ENCODE assay signal across 1 cellular context in the genomic region with DNA sequence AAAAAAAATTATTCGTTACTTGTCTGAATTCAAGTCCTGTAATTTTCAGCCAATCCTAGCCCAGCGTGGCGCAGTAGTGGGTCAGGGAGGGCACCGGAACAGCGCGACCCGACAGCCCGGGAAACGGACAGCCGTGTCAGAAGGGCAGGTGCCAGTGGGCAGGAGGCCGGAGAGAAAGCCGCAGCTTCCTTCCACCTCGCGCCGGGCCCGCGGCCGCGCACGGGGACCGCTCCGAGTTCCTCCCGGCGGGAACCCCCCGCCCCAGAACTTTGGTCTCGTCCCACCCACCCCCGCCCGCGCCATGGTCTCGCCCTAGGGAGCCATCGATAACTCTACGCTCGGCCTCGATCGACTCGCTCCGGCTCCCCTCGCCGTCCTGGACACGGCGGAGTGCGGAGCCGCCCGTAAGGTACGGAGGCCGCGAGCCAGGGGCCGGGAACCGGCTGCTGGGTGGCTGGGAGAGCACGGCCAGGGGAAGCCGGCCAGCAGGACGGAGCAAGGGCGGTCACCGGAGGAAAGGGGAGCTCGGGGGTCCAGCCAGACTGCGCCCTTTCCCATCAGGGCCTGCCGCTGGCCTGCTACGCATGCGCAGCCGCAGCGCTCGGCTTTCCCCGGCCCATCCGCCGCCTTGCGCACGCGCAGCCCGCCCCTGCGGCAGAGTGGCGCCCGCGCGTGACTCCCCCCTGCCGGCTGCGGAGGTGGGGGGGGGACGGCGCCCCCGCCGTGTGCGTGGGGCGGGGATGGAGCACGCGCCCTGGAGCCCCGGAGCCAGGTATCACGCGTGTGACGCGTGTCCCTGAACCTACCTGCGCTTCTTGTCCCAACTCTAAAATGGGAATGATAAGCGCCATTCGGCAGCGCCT.
A peak's percentile ranks its signal among the peaks of the same experiment; 100 is the strongest.
TF ChIP-seq lines count a peak whose summit lies in the region.

A gene with protein sequence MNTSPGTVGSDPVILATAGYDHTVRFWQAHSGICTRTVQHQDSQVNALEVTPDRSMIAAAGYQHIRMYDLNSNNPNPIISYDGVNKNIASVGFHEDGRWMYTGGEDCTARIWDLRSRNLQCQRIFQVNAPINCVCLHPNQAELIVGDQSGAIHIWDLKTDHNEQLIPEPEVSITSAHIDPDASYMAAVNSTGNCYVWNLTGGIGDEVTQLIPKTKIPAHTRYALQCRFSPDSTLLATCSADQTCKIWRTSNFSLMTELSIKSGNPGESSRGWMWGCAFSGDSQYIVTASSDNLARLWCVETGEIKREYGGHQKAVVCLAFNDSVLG (plus strand): TSS at position 351 of the 863 bp plus-strand sequence. CDS start 632 bp downstream, outside the sequence.

TF ChIP-seq in HepG2, 621 proteins besides CTCF, POLR2A, EP300 and RAD21 (continued from another document and continues in another):
- TF ChIP-seq, protein P1, sequence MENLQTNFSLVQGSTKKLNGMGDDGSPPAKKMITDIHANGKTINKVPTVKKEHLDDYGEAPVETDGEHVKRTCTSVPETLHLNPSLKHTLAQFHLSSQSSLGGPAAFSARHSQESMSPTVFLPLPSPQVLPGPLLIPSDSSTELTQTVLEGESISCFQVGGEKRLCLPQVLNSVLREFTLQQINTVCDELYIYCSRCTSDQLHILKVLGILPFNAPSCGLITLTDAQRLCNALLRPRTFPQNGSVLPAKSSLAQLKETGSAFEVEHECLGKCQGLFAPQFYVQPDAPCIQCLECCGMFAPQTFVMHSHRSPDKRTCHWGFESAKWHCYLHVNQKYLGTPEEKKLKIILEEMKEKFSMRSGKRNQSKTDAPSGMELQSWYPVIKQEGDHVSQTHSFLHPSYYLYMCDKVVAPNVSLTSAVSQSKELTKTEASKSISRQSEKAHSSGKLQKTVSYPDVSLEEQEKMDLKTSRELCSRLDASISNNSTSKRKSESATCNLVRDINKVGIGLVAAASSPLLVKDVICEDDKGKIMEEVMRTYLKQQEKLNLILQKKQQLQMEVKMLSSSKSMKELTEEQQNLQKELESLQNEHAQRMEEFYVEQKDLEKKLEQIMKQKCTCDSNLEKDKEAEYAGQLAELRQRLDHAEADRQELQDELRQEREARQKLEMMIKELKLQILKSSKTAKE (CRISPR knock-in tag; IDR thresholded peaks at IDR 0.05; ENCODE audit: borderline replicate concordance), result 0 out of 2 replicates have a peak, but pooled peaks have one; percentile 41
- TF ChIP-seq, protein P2, sequence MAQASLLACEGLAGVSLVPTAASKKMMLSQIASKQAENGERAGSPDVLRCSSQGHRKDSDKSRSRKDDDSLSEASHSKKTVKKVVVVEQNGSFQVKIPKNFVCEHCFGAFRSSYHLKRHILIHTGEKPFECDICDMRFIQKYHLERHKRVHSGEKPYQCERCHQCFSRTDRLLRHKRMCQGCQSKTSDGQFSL (CRISPR knock-in tag; IDR thresholded peaks at IDR 0.05), result peak; percentile 98
- TF ChIP-seq RBM39 (IDR thresholded peaks at IDR 0.05; ENCODE audit: low read depth, low read length, poor library complexity, severe bottlenecking) (no peak), ZNF772 (CRISPR knock-in tag; IDR thresholded peaks at IDR 0.05) (no peak; the same call in none of the 2 replicates), RELA (CRISPR knock-in tag; IDR thresholded peaks at IDR 0.05) (no peak), JUN (CRISPR knock-in tag; IDR thresholded peaks at IDR 0.05) (no peak), PAX8 (CRISPR knock-in tag; IDR thresholded peaks at IDR 0.05; ENCODE audit: borderline replicate concordance) (no peak), ZNF670 (CRISPR knock-in tag; IDR thresholded peaks at IDR 0.05; ENCODE audit: borderline replicate concordance) (no peak), ARID2 (CRISPR knock-in tag; IDR thresholded peaks at IDR 0.05; ENCODE audit: borderline replicate concordance) (no peak), ZNF317 (CRISPR knock-in tag; IDR thresholded peaks at IDR 0.05) (peak; percentile 64; the same call in 1 of the 2 replicates), FOXC1 (CRISPR knock-in tag; IDR thresholded peaks at IDR 0.05; ENCODE audit: borderline replicate concordance) (peak; percentile 96; the same call in 1 of the 2 replicates), HHEX (CRISPR knock-in tag; IDR thresholded peaks at IDR 0.05) (no peak), ZNF432 (CRISPR knock-in tag; IDR thresholded peaks at IDR 0.05; ENCODE audit: borderline replicate concordance) (no peak), ZNF572 (CRISPR knock-in tag; IDR thresholded peaks at IDR 0.05) (no peak), ZBTB3 (CRISPR knock-in tag; IDR thresholded peaks at IDR 0.05; ENCODE audit: borderline replicate concordance, low read depth) (no peak), SP2 (CRISPR knock-in tag; IDR thresholded peaks at IDR 0.05) (no peak), RBAK (CRISPR knock-in tag; IDR thresholded peaks at IDR 0.05) (no peak), DNMT1 (CRISPR knock-in tag; IDR thresholded peaks at IDR 0.05) (no peak), ZNF766 (CRISPR knock-in tag; IDR thresholded peaks at IDR 0.05; ENCODE audit: borderline replicate concordance) (peak; percentile 16; the same call in 1 of the 2 replicates), ZFP36L1 (CRISPR knock-in tag; IDR thresholded peaks at IDR 0.05) (no peak), ZNF138 (CRISPR knock-in tag; IDR thresholded peaks at IDR 0.05; ENCODE audit: low read depth) (0 out of 2 replicates have a peak, but pooled peaks have one; percentile 15), ZFP82 (CRISPR knock-in tag; IDR thresholded peaks at IDR 0.05; ENCODE audit: borderline replicate concordance) (no peak; the same call in 1 of the 2 replicates), NFE2L1 (CRISPR knock-in tag; IDR thresholded peaks at IDR 0.05; ENCODE audit: borderline replicate concordance) (peak; percentile 25; the same call in 1 of the 2 replicates), GTF3A (CRISPR knock-in tag; conservative IDR thresholded peaks at IDR 0.05) (no peak), ZNF558 (CRISPR knock-in tag; IDR thresholded peaks at IDR 0.05; ENCODE audit: borderline replicate concordance) (peak; percentile 43; the same call in 1 of the 2 replicates), ADNP (CRISPR knock-in tag; IDR thresholded peaks at IDR 0.05) (no peak), TCF7L2 (IDR thresholded peaks at IDR 0.05; ENCODE audit: low read depth, low read length) (no peak), IRF2 (CRISPR knock-in tag; IDR thresholded peaks at IDR 0.05) (no peak; the same call in 1 of the 2 replicates), LCORL (IDR thresholded peaks at IDR 0.05) (no peak), LCORL (CRISPR knock-in tag; IDR thresholded peaks at IDR 0.05) (peak; percentile 73), ELF4 (CRISPR knock-in tag; IDR thresholded peaks at IDR 0.05; ENCODE audit: borderline replicate concordance) (no peak), ZNF644 (CRISPR knock-in tag; IDR thresholded peaks at IDR 0.05; ENCODE audit: low read depth) (no peak), MTF1 (CRISPR knock-in tag; IDR thresholded peaks at IDR 0.05) (no peak; the same call in 1 of the 2 replicates), NR2F6 (IDR thresholded peaks at IDR 0.05) (no peak; the same call in 1 of the 2 replicates), NR2F6 (CRISPR knock-in tag; IDR thresholded peaks at IDR 0.05) (no peak; the same call in 1 of the 2 replicates), STAG1 (CRISPR knock-in tag; IDR thresholded peaks at IDR 0.05) (no peak), YY1 (IDR thresholded peaks at IDR 0.05; ENCODE audit: insufficient read depth, insufficient replicate concordance, low read depth, low read length) (peak; percentile 84)
- TF ChIP-seq, protein P3, sequence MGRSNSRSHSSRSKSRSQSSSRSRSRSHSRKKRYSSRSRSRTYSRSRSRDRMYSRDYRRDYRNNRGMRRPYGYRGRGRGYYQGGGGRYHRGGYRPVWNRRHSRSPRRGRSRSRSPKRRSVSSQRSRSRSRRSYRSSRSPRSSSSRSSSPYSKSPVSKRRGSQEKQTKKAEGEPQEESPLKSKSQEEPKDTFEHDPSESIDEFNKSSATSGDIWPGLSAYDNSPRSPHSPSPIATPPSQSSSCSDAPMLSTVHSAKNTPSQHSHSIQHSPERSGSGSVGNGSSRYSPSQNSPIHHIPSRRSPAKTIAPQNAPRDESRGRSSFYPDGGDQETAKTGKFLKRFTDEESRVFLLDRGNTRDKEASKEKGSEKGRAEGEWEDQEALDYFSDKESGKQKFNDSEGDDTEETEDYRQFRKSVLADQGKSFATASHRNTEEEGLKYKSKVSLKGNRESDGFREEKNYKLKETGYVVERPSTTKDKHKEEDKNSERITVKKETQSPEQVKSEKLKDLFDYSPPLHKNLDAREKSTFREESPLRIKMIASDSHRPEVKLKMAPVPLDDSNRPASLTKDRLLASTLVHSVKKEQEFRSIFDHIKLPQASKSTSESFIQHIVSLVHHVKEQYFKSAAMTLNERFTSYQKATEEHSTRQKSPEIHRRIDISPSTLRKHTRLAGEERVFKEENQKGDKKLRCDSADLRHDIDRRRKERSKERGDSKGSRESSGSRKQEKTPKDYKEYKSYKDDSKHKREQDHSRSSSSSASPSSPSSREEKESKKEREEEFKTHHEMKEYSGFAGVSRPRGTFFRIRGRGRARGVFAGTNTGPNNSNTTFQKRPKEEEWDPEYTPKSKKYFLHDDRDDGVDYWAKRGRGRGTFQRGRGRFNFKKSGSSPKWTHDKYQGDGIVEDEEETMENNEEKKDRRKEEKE (IDR thresholded peaks at IDR 0.05), result no peak
- TF ChIP-seq, protein P4, sequence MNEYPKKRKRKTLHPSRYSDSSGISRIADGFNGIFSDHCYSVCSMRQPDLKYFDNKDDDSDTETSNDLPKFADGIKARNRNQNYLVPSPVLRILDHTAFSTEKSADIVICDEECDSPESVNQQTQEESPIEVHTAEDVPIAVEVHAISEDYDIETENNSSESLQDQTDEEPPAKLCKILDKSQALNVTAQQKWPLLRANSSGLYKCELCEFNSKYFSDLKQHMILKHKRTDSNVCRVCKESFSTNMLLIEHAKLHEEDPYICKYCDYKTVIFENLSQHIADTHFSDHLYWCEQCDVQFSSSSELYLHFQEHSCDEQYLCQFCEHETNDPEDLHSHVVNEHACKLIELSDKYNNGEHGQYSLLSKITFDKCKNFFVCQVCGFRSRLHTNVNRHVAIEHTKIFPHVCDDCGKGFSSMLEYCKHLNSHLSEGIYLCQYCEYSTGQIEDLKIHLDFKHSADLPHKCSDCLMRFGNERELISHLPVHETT (CRISPR knock-in tag; conservative IDR thresholded peaks at IDR 0.05), result peak; percentile 73; the same call in 1 of the 2 replicates
- TF ChIP-seq, protein P5, sequence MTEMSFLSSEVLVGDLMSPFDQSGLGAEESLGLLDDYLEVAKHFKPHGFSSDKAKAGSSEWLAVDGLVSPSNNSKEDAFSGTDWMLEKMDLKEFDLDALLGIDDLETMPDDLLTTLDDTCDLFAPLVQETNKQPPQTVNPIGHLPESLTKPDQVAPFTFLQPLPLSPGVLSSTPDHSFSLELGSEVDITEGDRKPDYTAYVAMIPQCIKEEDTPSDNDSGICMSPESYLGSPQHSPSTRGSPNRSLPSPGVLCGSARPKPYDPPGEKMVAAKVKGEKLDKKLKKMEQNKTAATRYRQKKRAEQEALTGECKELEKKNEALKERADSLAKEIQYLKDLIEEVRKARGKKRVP (CRISPR knock-in tag; IDR thresholded peaks at IDR 0.05), result peak in 1 of 2 experiments; percentile 61; a peak in 1 of 4 replicates
- TF ChIP-seq, protein P6, sequence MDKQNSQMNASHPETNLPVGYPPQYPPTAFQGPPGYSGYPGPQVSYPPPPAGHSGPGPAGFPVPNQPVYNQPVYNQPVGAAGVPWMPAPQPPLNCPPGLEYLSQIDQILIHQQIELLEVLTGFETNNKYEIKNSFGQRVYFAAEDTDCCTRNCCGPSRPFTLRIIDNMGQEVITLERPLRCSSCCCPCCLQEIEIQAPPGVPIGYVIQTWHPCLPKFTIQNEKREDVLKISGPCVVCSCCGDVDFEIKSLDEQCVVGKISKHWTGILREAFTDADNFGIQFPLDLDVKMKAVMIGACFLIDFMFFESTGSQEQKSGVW (CRISPR knock-in tag; IDR thresholded peaks at IDR 0.05; ENCODE audit: borderline replicate concordance), result no peak
- TF ChIP-seq, protein P7, sequence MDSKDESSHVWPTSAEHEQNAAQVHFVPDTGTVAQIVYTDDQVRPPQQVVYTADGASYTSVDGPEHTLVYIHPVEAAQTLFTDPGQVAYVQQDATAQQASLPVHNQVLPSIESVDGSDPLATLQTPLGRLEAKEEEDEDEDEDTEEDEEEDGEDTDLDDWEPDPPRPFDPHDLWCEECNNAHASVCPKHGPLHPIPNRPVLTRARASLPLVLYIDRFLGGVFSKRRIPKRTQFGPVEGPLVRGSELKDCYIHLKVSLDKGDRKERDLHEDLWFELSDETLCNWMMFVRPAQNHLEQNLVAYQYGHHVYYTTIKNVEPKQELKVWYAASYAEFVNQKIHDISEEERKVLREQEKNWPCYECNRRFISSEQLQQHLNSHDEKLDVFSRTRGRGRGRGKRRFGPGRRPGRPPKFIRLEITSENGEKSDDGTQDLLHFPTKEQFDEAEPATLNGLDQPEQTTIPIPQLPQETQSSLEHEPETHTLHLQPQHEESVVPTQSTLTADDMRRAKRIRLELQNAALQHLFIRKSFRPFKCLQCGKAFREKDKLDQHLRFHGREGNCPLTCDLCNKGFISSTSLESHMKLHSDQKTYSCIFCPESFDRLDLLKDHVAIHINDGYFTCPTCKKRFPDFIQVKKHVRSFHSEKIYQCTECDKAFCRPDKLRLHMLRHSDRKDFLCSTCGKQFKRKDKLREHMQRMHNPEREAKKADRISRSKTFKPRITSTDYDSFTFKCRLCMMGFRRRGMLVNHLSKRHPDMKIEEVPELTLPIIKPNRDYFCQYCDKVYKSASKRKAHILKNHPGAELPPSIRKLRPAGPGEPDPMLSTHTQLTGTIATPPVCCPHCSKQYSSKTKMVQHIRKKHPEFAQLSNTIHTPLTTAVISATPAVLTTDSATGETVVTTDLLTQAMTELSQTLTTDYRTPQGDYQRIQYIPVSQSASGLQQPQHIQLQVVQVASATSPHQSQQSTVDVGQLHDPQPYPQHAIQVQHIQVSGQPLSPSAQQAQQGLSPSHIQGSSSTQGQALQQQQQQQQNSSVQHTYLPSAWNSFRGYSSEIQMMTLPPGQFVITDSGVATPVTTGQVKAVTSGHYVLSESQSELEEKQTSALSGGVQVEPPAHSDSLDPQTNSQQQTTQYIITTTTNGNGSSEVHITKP (CRISPR knock-in tag; IDR thresholded peaks at IDR 0.05; ENCODE audit: low read depth), result peak; percentile 100
- TF ChIP-seq, protein P8, sequence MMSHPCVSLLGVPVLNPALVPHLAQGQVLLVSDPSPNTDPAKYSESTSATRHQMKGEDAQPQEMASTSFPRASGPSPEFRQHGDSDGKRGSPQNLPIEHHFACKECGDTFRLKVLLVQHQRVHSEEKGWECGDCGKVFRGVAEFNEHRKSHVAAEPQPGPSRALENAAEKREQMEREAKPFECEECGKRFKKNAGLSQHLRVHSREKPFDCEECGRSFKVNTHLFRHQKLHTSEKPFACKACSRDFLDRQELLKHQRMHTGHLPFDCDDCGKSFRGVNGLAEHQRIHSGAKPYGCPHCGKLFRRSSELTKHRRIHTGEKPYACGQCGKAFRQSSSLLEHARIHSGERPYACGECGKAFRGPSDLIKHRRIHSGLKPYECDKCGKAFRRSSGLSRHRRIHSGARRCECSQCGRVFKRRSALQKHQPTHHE (CRISPR knock-in tag; IDR thresholded peaks at IDR 0.05; ENCODE audit: borderline replicate concordance), result no peak
- TF ChIP-seq, protein P9, sequence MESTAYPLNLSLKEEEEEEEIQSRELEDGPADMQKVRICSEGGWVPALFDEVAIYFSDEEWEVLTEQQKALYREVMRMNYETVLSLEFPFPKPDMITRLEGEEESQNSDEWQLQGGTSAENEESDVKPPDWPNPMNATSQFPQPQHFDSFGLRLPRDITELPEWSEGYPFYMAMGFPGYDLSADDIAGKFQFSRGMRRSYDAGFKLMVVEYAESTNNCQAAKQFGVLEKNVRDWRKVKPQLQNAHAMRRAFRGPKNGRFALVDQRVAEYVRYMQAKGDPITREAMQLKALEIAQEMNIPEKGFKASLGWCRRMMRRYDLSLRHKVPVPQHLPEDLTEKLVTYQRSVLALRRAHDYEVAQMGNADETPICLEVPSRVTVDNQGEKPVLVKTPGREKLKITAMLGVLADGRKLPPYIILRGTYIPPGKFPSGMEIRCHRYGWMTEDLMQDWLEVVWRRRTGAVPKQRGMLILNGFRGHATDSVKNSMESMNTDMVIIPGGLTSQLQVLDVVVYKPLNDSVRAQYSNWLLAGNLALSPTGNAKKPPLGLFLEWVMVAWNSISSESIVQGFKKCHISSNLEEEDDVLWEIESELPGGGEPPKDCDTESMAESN (CRISPR knock-in tag; conservative IDR thresholded peaks at IDR 0.05), result no peak; the same call in 1 of the 2 replicates
